In the genomic region with DNA sequence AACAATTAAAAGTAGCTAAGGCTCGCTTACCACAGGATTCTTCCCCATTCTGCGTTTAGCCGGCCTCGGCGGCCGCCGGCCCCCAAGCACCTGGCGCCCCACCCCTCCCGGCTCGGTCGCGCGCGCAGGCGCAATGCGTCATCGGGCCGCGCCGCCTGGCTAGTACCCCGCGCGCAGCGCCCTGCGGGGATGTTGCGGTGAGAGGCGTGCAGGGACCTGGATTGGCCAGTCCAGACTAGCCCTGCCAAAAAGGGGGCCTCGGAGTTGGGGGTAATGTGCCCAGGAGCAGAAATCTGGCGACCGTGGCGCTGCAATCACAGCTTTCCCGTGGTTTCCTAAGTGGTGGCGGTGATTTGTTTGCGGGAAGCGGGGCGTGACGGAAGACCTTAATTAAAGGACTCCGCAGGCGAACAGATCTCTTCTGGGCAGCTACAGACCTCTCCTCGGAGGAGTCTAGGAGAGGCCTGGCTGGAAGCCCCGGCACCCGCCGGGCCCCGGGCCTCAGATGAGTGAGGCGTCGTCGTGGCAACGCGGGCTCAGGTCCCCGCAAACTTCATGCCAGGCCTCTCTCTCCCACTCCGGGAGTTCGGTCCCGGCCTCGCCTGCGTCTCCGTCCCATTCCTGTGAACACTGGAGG, we compare ENCODE assay signal across 8 cellular contexts. TPM values are rescaled to one million over a fixed set of nuclear protein-coding genes. Genes with fewer than 3 reads are reported as not detected.
DNase-seq lines count a peak whose midpoint lies in the region; ATAC-seq lines count a peak whose summit lies in the region.

No MANE protein-coding gene starts in this region.

- peak overlapping the region; percentile 95 to 100 (median 96) for H3K27ac Mint-ChIP-seq in CD4-positive, alpha-beta memory T cell

- H3K4me3 Mint-ChIP-seq in CD4-positive, alpha-beta memory T cell = peak overlapping the region; percentile 89 to 99 (median 96)

- H3K27me3 Mint-ChIP-seq in CD4-positive, alpha-beta memory T cell = no peaks in the 10 kb centered on the region

- peaks cover 0 to 8% of the 10 kb centered on the region in 2 donors for H3K36me3 Mint-ChIP-seq in CD4-positive, alpha-beta memory T cell

- ATAC-seq in GM19438 (IDR thresholded peaks at IDR 0.05; ENCODE audit: low read depth, unreplicated experiment) = peak; percentile 82
- peak; percentile 78 for ATAC-seq in HG03571 (IDR thresholded peaks at IDR 0.05; ENCODE audit: unreplicated experiment)

- H3K9me3 Mint-ChIP-seq in CD4-positive, alpha-beta memory T cell = no peaks in the 10 kb centered on the region

- peak; percentile 83 to 91 (median 89) for DNase-seq in CD4-positive, alpha-beta memory T cell
- DNase-seq in NT2/D1 (ENCODE audit: low read depth, low spot score) = peak; percentile 67
- DNase-seq in activated T-cell treated with anti-CD3 and anti-CD28 coated beads for 24 hours (ENCODE audit: low read depth) = peak; percentile 71
- DNase-seq in epithelial cell of prostate (ENCODE audit: low read depth, low spot score) = peak; percentile 26
- peak; percentile 80 for DNase-seq in mucosa of gallbladder (ENCODE audit: low spot score)
- peak; percentile 82 for DNase-seq in stimulated activated CD8-positive, alpha-beta memory T cell treated with anti-CD3 and anti-CD28 coated beads, Interleukin-4, amount 100 ng/mL, for 24 hours (ENCODE audit: low read depth)

- H3K27me3 ChIP-seq in CD4-positive, alpha-beta memory T cell (ENCODE audit: insufficient read depth, low read length) = no peaks in the 10 kb centered on the region
- H3K27me3 ChIP-seq in NT2/D1 (ENCODE audit: insufficient read depth, insufficient read length) = no peaks in the 10 kb centered on the region

- no peaks in the 10 kb centered on the region for H3K36me3 ChIP-seq in CD4-positive, alpha-beta memory T cell (ENCODE audit: insufficient read depth, low read length)
- H3K36me3 ChIP-seq in NT2/D1 (ENCODE audit: insufficient read depth, insufficient read length, low read length) = peaks cover 17% of the 10 kb centered on the region

- H3K4me3 ChIP-seq in CD4-positive, alpha-beta memory T cell (ENCODE audit: low read length in 2 of 2) = peak overlapping the region; percentile 92 to 97
- peak overlapping the region; percentile 83 for H3K4me3 ChIP-seq in NT2/D1 (ENCODE audit: insufficient read length, low read depth)

- intact Hi-C loops in CD4-positive, alpha-beta memory T cell (cut with micrococcal nuclease) = loop anchor here (1.0 to 5.0 kb wide), 7 partner anchors 139 to 930 kb away; a partner anchor contains a TSS

- H3K9ac ChIP-seq in NT2/D1 (ENCODE audit: insufficient read length, low read depth) = peak overlapping the region; percentile 91

- no peaks in the 10 kb centered on the region for H3K4me1 ChIP-seq in CD4-positive, alpha-beta memory T cell (ENCODE audit: insufficient read depth, low read length)
- no peaks in the 10 kb centered on the region for H3K4me1 ChIP-seq in NT2/D1 (ENCODE audit: insufficient read depth, insufficient read length)

- peaks cover 7 to 23% (median 7%) of the 10 kb centered on the region in 4 donors for H3K4me1 Mint-ChIP-seq in CD4-positive, alpha-beta memory T cell

- H3K27ac ChIP-seq in CD4-positive, alpha-beta memory T cell (ENCODE audit: low read depth, low read length) = peak overlapping the region; percentile 83
- peak overlapping the region; percentile 76 for H3K27ac ChIP-seq in epithelial cell of prostate

- H3K9me3 ChIP-seq in CD4-positive, alpha-beta memory T cell (ENCODE audit: control insufficient read depth in 1 of 2, low read length in 2 of 2) = no peaks in the 10 kb centered on the region
- no peaks in the 10 kb centered on the region for H3K9me3 ChIP-seq in NT2/D1 (ENCODE audit: insufficient read depth, low read length)

- CTCF ChIA-PET in CD4-positive, alpha-beta memory T cell (lab: Charles Lee; ENCODE audit: partially characterized antibody) = interaction anchor here (0.8 to 1.0 kb wide), 2 partner anchors 190 to 411 kb away, joined by 3 read pairs; no protein-coding TSS in a partner anchor

- POLR2A ChIA-PET in CD4-positive, alpha-beta memory T cell (lab: Charles Lee; ENCODE audit: partially characterized antibody) = interaction anchor here (0.7 to 2.9 kb wide), 14 partner anchors 9 to 930 kb away, joined by 3 to 29 read pairs (median 4); a partner anchor contains a TSS

RNA-seq across cellular contexts. Expression of a gene that starts 0.6 kb away (rescaled TPM):
- 1 to 10 TPM; 4.4 to 5.2 TPM for total RNA-seq in CD4-positive, alpha-beta memory T cell
- polyA plus RNA-seq in CD4-positive, alpha-beta memory T cell = 1 to 10 TPM; 2.4 to 3.1 TPM
- total RNA-seq in mucosa of gallbladder = 13.5 TPM

RNA-seq across cellular contexts. Expression of a gene that starts 55.7 kb away (rescaled TPM):
- total RNA-seq in CD4-positive, alpha-beta memory T cell = not detected
- not detected for polyA plus RNA-seq in CD4-positive, alpha-beta memory T cell
- total RNA-seq in mucosa of gallbladder = not detected

Comparison
In these comparisons a context has a peak if more than half of its experiments do, and no peak if none do; other contexts are left out.
1. Peak in every context shown above with its lines: DNase-seq, ATAC-seq, H3K4me3 ChIP-seq and H3K27ac ChIP-seq.
2. DNase-seq: peak in every context shown above with its lines; median percentile 89 in CD4-positive, alpha-beta memory T cell; 82 in stimulated activated CD8-positive, alpha-beta memory T cell treated with anti-CD3 and anti-CD28 coated beads, Interleukin-4, amount 100 ng/mL, for 24 hours; 80 in mucosa of gallbladder; 71 in activated T-cell treated with anti-CD3 and anti-CD28 coated beads for 24 hours; 67 in NT2/D1; 26 in epithelial cell of prostate.